In the genomic region with DNA sequence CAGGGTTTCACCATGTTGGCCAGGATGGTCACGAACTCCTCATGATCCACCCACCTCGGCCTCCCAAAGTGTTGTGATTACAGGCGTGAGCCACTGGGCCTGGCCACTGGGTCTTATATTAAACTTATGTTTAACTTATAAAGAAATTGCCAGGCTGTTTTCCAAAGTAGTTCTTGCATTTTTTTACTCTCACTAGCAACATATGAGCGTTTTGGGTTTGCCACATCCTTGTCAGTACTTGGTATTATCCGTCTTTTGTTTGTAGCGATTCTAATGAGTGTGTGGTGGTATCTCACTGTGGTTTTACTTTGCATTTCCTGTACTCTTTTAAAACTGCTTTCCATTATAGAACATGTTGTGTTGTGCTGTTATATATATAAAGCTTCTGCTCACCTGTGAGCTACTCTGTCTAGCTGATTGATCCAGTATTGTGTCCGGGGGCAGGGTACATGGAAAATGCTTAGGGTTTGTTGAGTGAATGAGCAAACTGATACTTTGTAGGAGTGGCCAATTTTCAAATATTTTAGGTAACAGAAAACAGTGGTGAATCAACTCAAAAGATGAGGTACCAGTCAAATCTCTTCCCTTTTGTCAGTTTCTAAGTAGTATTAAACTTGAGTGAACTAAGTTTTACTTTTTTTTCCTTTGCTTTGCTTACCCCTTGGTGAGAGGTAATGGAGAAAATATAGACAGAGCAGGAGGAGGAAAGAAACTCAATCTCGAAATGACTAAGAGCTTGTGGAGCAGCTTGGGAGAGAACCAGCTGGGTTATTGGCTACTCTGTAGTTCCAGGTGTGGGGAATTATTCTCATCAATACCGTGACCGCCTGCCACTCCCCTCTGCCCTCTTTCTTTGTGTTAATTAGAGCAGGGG, we compare ENCODE assay signal across 12 cellular contexts.
A peak's percentile ranks its signal among the peaks of the same experiment; 100 is the strongest.
DNase-seq lines count a peak whose midpoint lies in the region; ATAC-seq and FAIRE-seq lines count a peak whose summit lies in the region.
"Had no signal": no experiment of that assay in that cellular context is flagged by ENCODE, and none has a peak within 500 bp of the region (broad histone marks: within the 10 kb centered on the region; RNA-seq: fewer than 3 reads in every experiment).

No MANE protein-coding gene starts in this region.

- no peaks in the 10 kb centered on the region for H3K27me3 ChIP-seq in small intestine (ENCODE audit: control insufficient read depth in 2 of 2, insufficient read depth in 2 of 2, low read length in 2 of 2)
- H3K27me3 ChIP-seq: SJSA1, tibial nerve had no signal

- peak overlapping the region; percentile 44 to 91 for H3K27ac ChIP-seq in small intestine (ENCODE audit: low read depth in 1 of 2, low read length in 1 of 2)
- H3K27ac ChIP-seq: 22Rv1, SJSA1 had no signal

- no peak for FAIRE-seq in small intestine (lab: Jason Lieb, UNC)

- peaks cover 2 to 3% of the 10 kb centered on the region in 2 donors for H3K9me3 Mint-ChIP-seq in activated T-cell treated with anti-CD3 and anti-CD28 coated beads, Interleukin-2, amount 50 U/mL, for 72 hours

- DNase-seq in DMS53 (lab: John Stamatoyannopoulos, UW), result peak; percentile 23
- DNase-seq in DMS53 treated with DMSO at 0.1 percent for 48 hours (lab: John Stamatoyannopoulos, UW; ENCODE audit: unreplicated experiment), result no peak
- peak in 1 of 2 donors; percentile 38 for DNase-seq in activated T-cell treated with anti-CD3 and anti-CD28 coated beads, Interleukin-2, amount 50 U/mL, for 72 hours
- DNase-seq in small intestine, result peak; percentile 66
- DNase-seq in left colon, result no peak
- no peak for DNase-seq in hepatic stellate cell (ENCODE audit: low spot score)
- no peak for DNase-seq in hypothalamus (lab: John Stamatoyannopoulos, UW)
- DNase-seq: NCI-H187 treated with DMSO at 0.1 percent for 48 hours had no signal

- H3K9me3 ChIP-seq in small intestine (ENCODE audit: control insufficient read depth, low read depth), result no peaks in the 10 kb centered on the region
- H3K9me3 ChIP-seq: SJSA1 had no signal

- H3K36me3 Mint-ChIP-seq in activated T-cell treated with anti-CD3 and anti-CD28 coated beads, Interleukin-2, amount 50 U/mL, for 72 hours (ENCODE audit: insufficient read depth in 2 of 2), result peaks cover 8 to 16% of the 10 kb centered on the region in 2 donors

- intact Hi-C loops in left colon (cut with DNase I, micrococcal nuclease), result no loop called here

- WGBS in small intestine, 3 donors, result 63 to 76% (median 75%) methylated on average over 10 of the region's 10 CpGs

- H3K4me1 ChIP-seq in small intestine (ENCODE audit: control insufficient read depth in 2 of 2, insufficient read depth in 1 of 2, low read depth in 1 of 2, low read length in 1 of 2), result peaks cover 0 to 5% of the 10 kb centered on the region in 2 donors
- H3K4me1 ChIP-seq: SJSA1, tibial nerve had no signal

- peaks cover 71% of the 10 kb centered on the region for H3K4me1 Mint-ChIP-seq in activated T-cell treated with anti-CD3 and anti-CD28 coated beads, Interleukin-2, amount 50 U/mL, for 72 hours (ENCODE audit: low read depth)

- H3K27ac Mint-ChIP-seq in activated T-cell treated with anti-CD3 and anti-CD28 coated beads, Interleukin-2, amount 50 U/mL, for 72 hours, result peak overlapping the region; percentile 91

- ATAC-seq in HG02981 (IDR thresholded peaks at IDR 0.05; ENCODE audit: unreplicated experiment), result peak; percentile 68
- peak; percentile 87 to 88 for ATAC-seq in activated T-cell treated with anti-CD3 and anti-CD28 coated beads, Interleukin-2, amount 50 U/mL, for 72 hours (replicated peaks in 1 of 2)
- ATAC-seq in left colon, result no peak

- no peaks in the 10 kb centered on the region for H3K27me3 Mint-ChIP-seq in activated T-cell treated with anti-CD3 and anti-CD28 coated beads, Interleukin-2, amount 50 U/mL, for 72 hours (ENCODE audit: low read depth)

- H3K4me3 Mint-ChIP-seq in activated T-cell treated with anti-CD3 and anti-CD28 coated beads, Interleukin-2, amount 50 U/mL, for 72 hours, result peak overlapping the region; percentile 61 to 82

- H3K36me3 ChIP-seq in small intestine (ENCODE audit: control insufficient read depth in 2 of 2, insufficient read depth in 2 of 2, low read length in 2 of 2), result no peaks in the 10 kb centered on the region
- H3K36me3 ChIP-seq: SJSA1 had no signal

- H3K4me3 ChIP-seq in small intestine (ENCODE audit: low read depth in 1 of 2, low read length in 2 of 2), result no peak overlapping the region
- H3K4me3 ChIP-seq: SJSA1, tibial nerve had no signal

Comparison
In these comparisons a context has a peak if more than half of its experiments do, and no peak if none do; other contexts are left out.
1. DNase-seq: peak in DMS53 (single experiment) and small intestine (single experiment); none in DMS53 treated with DMSO at 0.1 percent for 48 hours (single experiment), left colon (0 of 2), hepatic stellate cell (single experiment) and hypothalamus (0 of 51).